Comparison of ENCODE assay signal across 2 cellular contexts in genomic region chr10:73043766-73044377, GRCh38.
A peak's percentile ranks its signal among the peaks of the same experiment; 100 is the strongest.
TF ChIP-seq lines count a peak whose summit lies in the region.

No MANE protein-coding gene starts in this region.

TF ChIP-seq in GM23338, 12 proteins besides CTCF, POLR2A, EP300 and RAD21:
- TF ChIP-seq CREB1 (CRISPR knock-in tag; IDR thresholded peaks at IDR 0.05; ENCODE audit: low read depth) = no peak
- TF ChIP-seq ZNF331 (CRISPR knock-in tag; IDR thresholded peaks at IDR 0.05; ENCODE audit: low read depth) = no peak
- 0 out of 2 replicates have a peak, but pooled peaks have one; percentile 47 for TF ChIP-seq NANOG (IDR thresholded peaks at IDR 0.05; ENCODE audit: borderline replicate concordance)
TF ChIP-seq in GM23338: peak in this region for 1.

TF ChIP-seq in WTC11, 78 proteins besides CTCF, POLR2A, EP300 and RAD21:
- TF ChIP-seq ZNF138 (CRISPR knock-in tag; conservative IDR thresholded peaks at IDR 0.05) (no peak), ELF4 (CRISPR knock-in tag; IDR thresholded peaks at IDR 0.05; ENCODE audit: low read depth) (no peak), ZNF263 (CRISPR knock-in tag; IDR thresholded peaks at IDR 0.05; ENCODE audit: low read depth) (no peak), TEAD4 (CRISPR knock-in tag; IDR thresholded peaks at IDR 0.05) (no peak), NFE2L1 (CRISPR knock-in tag; IDR thresholded peaks at IDR 0.05) (no peak), CDX4 (CRISPR knock-in tag; IDR thresholded peaks at IDR 0.05; ENCODE audit: borderline replicate concordance) (no peak), GTF2I (CRISPR knock-in tag; conservative IDR thresholded peaks at IDR 0.05) (no peak), GRHL2 (CRISPR knock-in tag; IDR thresholded peaks at IDR 0.05; ENCODE audit: insufficient replicate concordance, severe bottlenecking) (no peak), GABPB1 (CRISPR knock-in tag; IDR thresholded peaks at IDR 0.05) (no peak), HMGXB4 (CRISPR knock-in tag; IDR thresholded peaks at IDR 0.05) (no peak), USF1 (CRISPR knock-in tag; IDR thresholded peaks at IDR 0.05) (no peak), IRF1 (CRISPR knock-in tag; IDR thresholded peaks at IDR 0.05) (no peak), PRRX2 (CRISPR knock-in tag; IDR thresholded peaks at IDR 0.05) (no peak), SP1 (CRISPR knock-in tag; conservative IDR thresholded peaks at IDR 0.05) (no peak), IRF2 (CRISPR knock-in tag; IDR thresholded peaks at IDR 0.05; ENCODE audit: borderline replicate concordance, low read depth) (no peak), PREB (CRISPR knock-in tag; IDR thresholded peaks at IDR 0.05; ENCODE audit: borderline replicate concordance) (no peak)
